In genomic region chr4:7063362-7063761, GRCh38 we compare ENCODE assay signal across 10 cellular contexts.
"Had no signal": no experiment of that assay in that cellular context is flagged by ENCODE, and none has a peak within 500 bp of the region (broad histone marks: within the 10 kb centered on the region; RNA-seq: fewer than 3 reads in every experiment).

No MANE protein-coding gene starts in this region.

- H3K27ac Mint-ChIP-seq: endodermal cell had no signal

- H3K27me3 ChIP-seq: ascending aorta, stomach had no signal

- H3K9me3 Mint-ChIP-seq: endodermal cell had no signal

- H3K4me3 Mint-ChIP-seq: endodermal cell had no signal

- DNase-seq: activated CD4-positive, alpha-beta T cell treated with anti-CD3 and anti-CD28 coated beads for 48 hours; endodermal cell; erythroblast; kidney; mesendoderm; stimulated activated CD4-positive, alpha-beta T cell treated with anti-CD3 and anti-CD28 coated beads, Interleukin-2, amount 100 ng/mL, for 48 hours; stomach; T1000 had no signal

- H3K27ac ChIP-seq: ascending aorta, stomach, thoracic aorta had no signal

- H3K9me3 ChIP-seq: ascending aorta, stomach, thoracic aorta had no signal

- H3K4me3 ChIP-seq: ascending aorta, stomach, thoracic aorta had no signal
